Comparison of ENCODE assay signal across 1 cellular context in genomic region chr11:46618789-46619188, GRCh38.
TF ChIP-seq lines count a peak whose summit lies in the region.

No MANE protein-coding gene starts in this region.

TF ChIP-seq in endothelial cell of umbilical vein, 7 proteins besides CTCF, POLR2A, EP300 and RAD21 (continued from another document):
- TF ChIP-seq, protein P1, sequence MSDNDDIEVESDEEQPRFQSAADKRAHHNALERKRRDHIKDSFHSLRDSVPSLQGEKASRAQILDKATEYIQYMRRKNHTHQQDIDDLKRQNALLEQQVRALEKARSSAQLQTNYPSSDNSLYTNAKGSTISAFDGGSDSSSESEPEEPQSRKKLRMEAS (IDR thresholded peaks at IDR 0.05; ENCODE audit: insufficient read depth, insufficient read length), result no peak
- TF ChIP-seq FOS (IDR thresholded peaks at IDR 0.05; ENCODE audit: borderline replicate concordance, insufficient read depth, low read length) (no peak), POLR2AphosphoS5 (IDR thresholded peaks at IDR 0.05; ENCODE audit: insufficient read depth, low read depth, low read length) (no peak)
